In the genomic region with DNA sequence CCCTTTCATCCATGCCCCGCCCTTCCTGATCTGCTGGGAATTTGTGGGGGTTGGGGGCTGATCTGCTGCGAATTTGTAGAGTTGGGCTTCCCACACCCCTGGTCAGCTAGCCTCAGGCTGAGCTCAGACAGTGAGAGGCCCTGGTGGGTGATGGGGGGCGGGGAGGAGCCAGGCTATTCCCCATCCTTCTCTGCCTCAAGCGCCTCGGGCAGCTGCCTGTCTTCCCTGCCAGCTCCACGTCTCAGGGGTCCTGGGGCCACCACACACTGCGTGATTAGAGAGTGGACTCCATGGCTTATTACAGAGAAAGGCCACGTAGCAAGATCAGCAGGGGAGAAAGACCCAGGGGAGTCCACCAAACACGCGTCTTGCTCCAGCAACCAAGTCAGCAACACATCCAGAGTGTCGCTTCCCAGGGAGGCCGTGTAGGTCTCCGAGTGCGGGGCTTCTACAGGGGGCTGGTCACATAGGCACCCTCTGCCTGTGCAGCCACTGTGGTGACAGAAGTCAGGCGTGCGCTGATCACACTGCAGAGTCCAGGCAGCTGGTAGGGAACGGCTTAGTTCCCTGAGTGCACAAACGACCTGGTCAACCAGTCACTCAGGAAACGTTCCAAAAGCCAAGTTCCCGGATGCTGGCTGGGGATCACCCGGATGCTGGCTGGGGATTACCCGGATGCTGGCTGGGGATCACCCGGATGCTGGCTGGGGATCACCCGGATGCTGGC, we compare ENCODE assay signal across 23 cellular contexts.
A peak's percentile ranks its signal among the peaks of the same experiment; 100 is the strongest.
DNase-seq lines count a peak whose midpoint lies in the region; ATAC-seq and TF ChIP-seq lines count a peak whose summit lies in the region.
"Had no signal": no experiment of that assay in that cellular context is flagged by ENCODE, and none has a peak within 500 bp of the region (broad histone marks: within the 10 kb centered on the region; RNA-seq: fewer than 3 reads in every experiment).

No MANE protein-coding gene starts in this region.

- no peaks in the 10 kb centered on the region for H3K27me3 ChIP-seq in neural progenitor cell
- peaks cover 10% of the 10 kb centered on the region for H3K27me3 ChIP-seq in upper lobe of right lung
- H3K27me3 ChIP-seq: BLaER1 treated with 17β-estradiol and CSF1 and Interleukin-3, amounts not matched to agents 10 nM and 100 nM had no signal

- no peak for ATAC-seq in upper lobe of right lung
- ATAC-seq: A549; CD8-positive, alpha-beta T cell; SK-N-SH treated with all-trans-retinoic acid at 6 μM for 48 hours had no signal

- no peak overlapping the region for H2AFZ ChIP-seq in neural progenitor cell (replicated peaks)

- H3K27ac ChIP-seq in neural progenitor cell: no peak overlapping the region
- H3K27ac ChIP-seq in upper lobe of right lung: no peak overlapping the region
- H3K27ac ChIP-seq: A549; BLaER1 treated with 17β-estradiol and CSF1 and Interleukin-3, amounts not matched to agents 10 nM and 100 nM; RWPE1 had no signal

- peaks cover 35% of the 10 kb centered on the region for H3K4me1 Mint-ChIP-seq in neural progenitor cell
- peaks cover 2% of the 10 kb centered on the region for H3K4me1 Mint-ChIP-seq in activated CD4-positive, alpha-beta T cell treated with anti-CD3 and anti-CD28 coated beads, Interleukin-2, amount 10 ng/mL, durations not matched to agents 24 days and 14 days

- H3K9me3 ChIP-seq in neural progenitor cell (ENCODE audit: low read depth): peaks cover 6% of the 10 kb centered on the region
- no peaks in the 10 kb centered on the region for H3K9me3 ChIP-seq in upper lobe of right lung
- H3K9me3 ChIP-seq: Caco-2 had no signal

- intact Hi-C loops in upper lobe of right lung (cut with DNase I): no loop called here
- intact Hi-C loops in activated CD4-positive, alpha-beta T cell treated with anti-CD3 and anti-CD28 coated beads, Interleukin-2, amount 10 ng/mL, durations not matched to agents 24 days and 14 days (cut with micrococcal nuclease): no loop called here

- H4K20me1 ChIP-seq in neural progenitor cell (ENCODE audit: low read depth): no peaks in the 10 kb centered on the region
- H4K20me1 ChIP-seq: BLaER1 treated with 17β-estradiol and CSF1 and Interleukin-3, amounts not matched to agents 10 nM and 100 nM had no signal

- H3K4me3 ChIP-seq in neural progenitor cell (no peak overlapping the region), upper lobe of right lung (no peak overlapping the region)
- H3K4me3 ChIP-seq: A549; BLaER1 treated with 17β-estradiol and CSF1 and Interleukin-3, amounts not matched to agents 10 nM and 100 nM had no signal

- H3K36me3 ChIP-seq in neural progenitor cell (no peaks in the 10 kb centered on the region), upper lobe of right lung (no peaks in the 10 kb centered on the region)
- H3K36me3 ChIP-seq: BLaER1 treated with 17β-estradiol and CSF1 and Interleukin-3, amounts not matched to agents 10 nM and 100 nM had no signal

- DNase-seq in ELF-1 (ENCODE audit: low read depth, low spot score) (peak; percentile 41), NCI-H774 (lab: John Stamatoyannopoulos, UW) (peak; percentile 41), neural progenitor cell (ENCODE audit: low spot score) (no peak), upper lobe of right lung (peak; percentile 57), NCI-H1436 treated with DMSO at 0.1 percent for 48 hours (lab: John Stamatoyannopoulos, UW) (no peak), SIG-M5 treated with dmso at 0.1 percent for 504 hours (lab: John Stamatoyannopoulos, UW; ENCODE audit: unreplicated experiment) (no peak)
- DNase-seq in activated CD4-positive, alpha-beta T cell treated with anti-CD3 and anti-CD28 coated beads, Interleukin-2, amount 10 ng/mL, durations not matched to agents 24 days and 14 days: no peak
- DNase-seq: AML-193; Caco-2; CD8-positive, alpha-beta T cell; DMS 273 treated with DMSO at 0.1 percent for 48 hours; DMS79; KG1; MM.1S; NCI-H1694; NCI-H2029 treated with DMSO at 0.1 percent for 48 hours; NCI-H446 treated with DMSO at 0.1 percent for 48 hours; NCI-H526; SHP77 had no signal

- peaks cover 4% of the 10 kb centered on the region for H3K9me3 Mint-ChIP-seq in neural progenitor cell
- peaks cover 4% of the 10 kb centered on the region for H3K9me3 Mint-ChIP-seq in activated CD4-positive, alpha-beta T cell treated with anti-CD3 and anti-CD28 coated beads, Interleukin-2, amount 10 ng/mL, durations not matched to agents 24 days and 14 days

- TF ChIP-seq CTCF in neural progenitor cell (IDR thresholded peaks at IDR 0.05) (no peak), upper lobe of right lung (IDR thresholded peaks at IDR 0.05) (no peak)

- H3K4me3 Mint-ChIP-seq in neural progenitor cell: no peak overlapping the region
- H3K4me3 Mint-ChIP-seq in activated CD4-positive, alpha-beta T cell treated with anti-CD3 and anti-CD28 coated beads, Interleukin-2, amount 10 ng/mL, durations not matched to agents 24 days and 14 days: no peak overlapping the region
- H3K4me3 Mint-ChIP-seq: CD8-positive, alpha-beta T cell had no signal

- H3K4me1 ChIP-seq in neural progenitor cell (no peaks in the 10 kb centered on the region), upper lobe of right lung (no peaks in the 10 kb centered on the region)
- H3K4me1 ChIP-seq: A549, Caco-2 had no signal

- no peak overlapping the region for H3K9ac ChIP-seq in neural progenitor cell
- H3K9ac ChIP-seq: BLaER1 treated with 17β-estradiol and CSF1 and Interleukin-3, amounts not matched to agents 10 nM and 100 nM had no signal

- peaks cover 20% of the 10 kb centered on the region for H3K27me3 Mint-ChIP-seq in neural progenitor cell (ENCODE audit: insufficient read depth, low read depth)
- H3K27me3 Mint-ChIP-seq in activated CD4-positive, alpha-beta T cell treated with anti-CD3 and anti-CD28 coated beads, Interleukin-2, amount 10 ng/mL, durations not matched to agents 24 days and 14 days: peaks cover 7% of the 10 kb centered on the region

- peak overlapping the region; percentile 37 for H3K27ac Mint-ChIP-seq in neural progenitor cell
- H3K27ac Mint-ChIP-seq in activated CD4-positive, alpha-beta T cell treated with anti-CD3 and anti-CD28 coated beads, Interleukin-2, amount 10 ng/mL, durations not matched to agents 24 days and 14 days: no peak overlapping the region
- H3K27ac Mint-ChIP-seq: CD8-positive, alpha-beta T cell had no signal

- no peaks in the 10 kb centered on the region for H3F3A ChIP-seq in neural progenitor cell (ENCODE audit: low read depth)

- H3K4me2 ChIP-seq in neural progenitor cell: no peak overlapping the region
- H3K4me2 ChIP-seq: A549; BLaER1 treated with 17β-estradiol and CSF1 and Interleukin-3, amounts not matched to agents 10 nM and 100 nM had no signal

- no peaks in the 10 kb centered on the region for H3K36me3 Mint-ChIP-seq in neural progenitor cell
- no peaks in the 10 kb centered on the region for H3K36me3 Mint-ChIP-seq in activated CD4-positive, alpha-beta T cell treated with anti-CD3 and anti-CD28 coated beads, Interleukin-2, amount 10 ng/mL, durations not matched to agents 24 days and 14 days (ENCODE audit: low read depth)
- H3K36me3 Mint-ChIP-seq: CD8-positive, alpha-beta T cell had no signal

- no peaks in the 10 kb centered on the region for H3K79me2 ChIP-seq in neural progenitor cell (ENCODE audit: low read depth)

Comparison
In these comparisons a context has a peak if more than half of its experiments do, and no peak if none do; other contexts are left out.
1. DNase-seq: peak in ELF-1 (single experiment), NCI-H774 (single experiment) and upper lobe of right lung (single experiment); none in neural progenitor cell (single experiment), NCI-H1436 treated with DMSO at 0.1 percent for 48 hours (single experiment), activated CD4-positive, alpha-beta T cell treated with anti-CD3 and anti-CD28 coated beads, Interleukin-2, amount 10 ng/mL, durations not matched to agents 24 days and 14 days (single experiment) and SIG-M5 treated with dmso at 0.1 percent for 504 hours (single experiment).